In genomic region chr13:20685042-20685441, GRCh38 we compare ENCODE assay signal across 13 cellular contexts. TPM values are rescaled to one million over a fixed set of nuclear protein-coding genes. Genes with fewer than 3 reads are reported as not detected.
A peak's percentile ranks its signal among the peaks of the same experiment; 100 is the strongest.
DNase-seq lines count a peak whose midpoint lies in the region; ATAC-seq and TF ChIP-seq lines count a peak whose summit lies in the region.
"Had no signal": no experiment of that assay in that cellular context is flagged by ENCODE, and none has a peak within 500 bp of the region (broad histone marks: within the 10 kb centered on the region; RNA-seq: fewer than 3 reads in every experiment).

No MANE protein-coding gene starts in this region.

- peak overlapping the region; percentile 76 for H2AFZ ChIP-seq in neural progenitor cell (replicated peaks)
- H2AFZ ChIP-seq: GM23248 had no signal

- H3K4me2 ChIP-seq in neural progenitor cell, result peak overlapping the region; percentile 27

- no peak overlapping the region for H3K9ac ChIP-seq in neural progenitor cell
- H3K9ac ChIP-seq: GM23248 had no signal

- H3K4me1 Mint-ChIP-seq in neural progenitor cell, result peaks cover 18% of the 10 kb centered on the region
- H3K4me1 Mint-ChIP-seq: CD4-positive, alpha-beta memory T cell had no signal

- H3K4me3 ChIP-seq in fibroblast of villous mesenchyme (ENCODE audit: low read depth, low read length), result no peak overlapping the region
- H3K4me3 ChIP-seq in neural progenitor cell, result no peak overlapping the region
- no peak overlapping the region for H3K4me3 ChIP-seq in MG63
- H3K4me3 ChIP-seq: GM23248 had no signal

- DNase-seq in fibroblast of villous mesenchyme (ENCODE audit: low read depth), result peak; percentile 59
- DNase-seq in neural progenitor cell (ENCODE audit: low spot score), result no peak
- no peak for DNase-seq in DMS 273 treated with DMSO at 0.1 percent for 48 hours (lab: John Stamatoyannopoulos, UW)
- no peak for DNase-seq in MG63
- DNase-seq: AML-193; CD4-positive, alpha-beta memory T cell; DMS79 treated with DMSO at 0.1 percent for 48 hours; GF-D8 had no signal

- H3K4me1 ChIP-seq in neural progenitor cell, result peaks cover 40% of the 10 kb centered on the region

- no peak overlapping the region for H3K4me3 Mint-ChIP-seq in neural progenitor cell
- H3K4me3 Mint-ChIP-seq: CD4-positive, alpha-beta memory T cell had no signal

- H3K27me3 Mint-ChIP-seq in neural progenitor cell (ENCODE audit: insufficient read depth, low read depth), result peaks cover 2% of the 10 kb centered on the region
- H3K27me3 Mint-ChIP-seq: CD4-positive, alpha-beta memory T cell had no signal

- H4K20me1 ChIP-seq in neural progenitor cell (ENCODE audit: low read depth), result no peaks in the 10 kb centered on the region

- ATAC-seq in GM21825 (IDR thresholded peaks at IDR 0.05; ENCODE audit: unreplicated experiment), result no peak
- ATAC-seq in GM21723 (IDR thresholded peaks at IDR 0.05; ENCODE audit: unreplicated experiment), result no peak

- peaks cover 8% of the 10 kb centered on the region for H3F3A ChIP-seq in neural progenitor cell (ENCODE audit: low read depth)

- no peak for TF ChIP-seq CTCF in VCaP (conservative IDR thresholded peaks at IDR 0.05)
- no peak for TF ChIP-seq CTCF in fibroblast of villous mesenchyme (IDR thresholded peaks at IDR 0.05; ENCODE audit: insufficient read depth, low read depth, low read length)
- TF ChIP-seq CTCF in neural progenitor cell (IDR thresholded peaks at IDR 0.05), result no peak

- no peaks in the 10 kb centered on the region for H3K79me2 ChIP-seq in neural progenitor cell (ENCODE audit: low read depth)

- H3K27ac ChIP-seq in VCaP, result peak overlapping the region; percentile 73
- H3K27ac ChIP-seq in neural progenitor cell, result no peak overlapping the region
- H3K27ac ChIP-seq: C4-2B, GM23248 had no signal

- peaks cover 5% of the 10 kb centered on the region for H3K36me3 Mint-ChIP-seq in neural progenitor cell

- H3K27ac Mint-ChIP-seq in neural progenitor cell, result no peak overlapping the region
- H3K27ac Mint-ChIP-seq: CD4-positive, alpha-beta memory T cell had no signal

- H3K36me3 ChIP-seq in neural progenitor cell, result no peaks in the 10 kb centered on the region
- no peaks in the 10 kb centered on the region for H3K36me3 ChIP-seq in MG63

- H3K9me3 ChIP-seq in neural progenitor cell (ENCODE audit: low read depth), result no peaks in the 10 kb centered on the region
- H3K9me3 ChIP-seq in MG63, result no peaks in the 10 kb centered on the region

- no peaks in the 10 kb centered on the region for H3K9me3 Mint-ChIP-seq in neural progenitor cell
- H3K9me3 Mint-ChIP-seq: CD4-positive, alpha-beta memory T cell had no signal

- H3K27me3 ChIP-seq in neural progenitor cell (no peaks in the 10 kb centered on the region), MG63 (no peaks in the 10 kb centered on the region)

RNA-seq across cellular contexts. Expression of gene IL17D, which starts 18.5 kb away (rescaled TPM):
- under 0.01 and 0.64 TPM in 2 replicates for total RNA-seq in fibroblast of villous mesenchyme
- 1.4 and 2.6 TPM in 2 replicates for total RNA-seq in neural progenitor cell (ENCODE audit: low replicate concordance)
- 2.2 and 3.4 TPM in 2 replicates for total RNA-seq in MG63 (2014; rRNA removed; shearing (Covaris generic); ENCODE audit: low replicate concordance)
- total RNA-seq: CD4-positive, alpha-beta memory T cell had no signal
